ENCODE assay signal across 10 cellular contexts in the genomic region with DNA sequence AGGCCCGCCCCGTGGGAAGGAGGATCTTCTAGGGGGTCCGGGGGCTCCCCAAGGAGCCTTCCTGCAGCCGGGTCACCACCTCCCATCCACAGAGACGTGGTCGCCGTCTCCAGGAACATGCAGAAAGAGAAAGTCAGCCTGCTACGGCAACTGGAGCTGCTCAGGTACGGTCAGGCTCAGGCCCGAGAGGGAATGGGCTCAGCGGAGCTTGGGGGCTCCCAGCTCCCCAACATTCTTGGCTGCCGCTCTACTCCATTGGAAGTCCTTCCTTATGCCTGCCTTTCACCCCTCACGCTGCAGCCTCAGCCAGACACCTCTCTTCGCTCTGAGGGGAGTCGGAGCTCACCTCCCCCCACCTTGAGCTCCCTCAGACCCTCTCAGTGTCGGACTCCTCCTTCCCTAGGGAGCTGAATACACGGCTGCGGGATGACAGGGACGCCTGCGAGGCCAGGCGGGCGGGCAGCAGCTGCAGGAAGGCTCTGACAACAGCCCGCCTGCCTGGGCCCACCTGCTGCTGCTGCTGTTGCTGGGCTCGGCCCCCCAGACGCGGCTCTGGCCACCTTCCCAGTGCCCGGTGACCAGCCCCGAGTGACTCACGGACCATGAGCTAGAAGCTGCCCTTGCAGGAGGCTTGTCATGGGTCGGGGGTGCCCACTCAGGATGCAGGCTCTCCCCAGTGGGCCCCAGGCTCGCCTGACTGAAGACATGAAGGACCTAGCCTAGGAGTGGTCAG. TPM values are rescaled to one million over a fixed set of nuclear protein-coding genes. Genes with fewer than 3 reads are reported as not detected.
DNase-seq lines count a peak whose midpoint lies in the region; ATAC-seq, FAIRE-seq and TF ChIP-seq lines count a peak whose summit lies in the region.
"Had no signal": no experiment of that assay in that cellular context is flagged by ENCODE, and none has a peak within 500 bp of the region (broad histone marks: within the 10 kb centered on the region; RNA-seq: fewer than 3 reads in every experiment).

No MANE protein-coding gene starts in this region.

- H3K27ac ChIP-seq in A549 (peak overlapping the region; percentile 98 to 100), keratinocyte (ENCODE audit: control insufficient read depth, insufficient read depth, low read length) (no peak overlapping the region)

- H2AFZ ChIP-seq in keratinocyte (ENCODE audit: control insufficient read depth, low read length), result no peak overlapping the region

- no peak for TF ChIP-seq CTCF in A549 (IDR thresholded peaks at IDR 0.05)
- no peak for TF ChIP-seq CTCF in keratinocyte (optimal IDR thresholded peaks at IDR 0.05 in 1 of 3, IDR thresholded peaks at IDR 0.05 in 1 of 3, conservative IDR thresholded peaks at IDR 0.05 in 1 of 3; ENCODE audit: extremely low read depth in 1 of 3, insufficient read depth in 2 of 3, low read length in 3 of 3)
- TF ChIP-seq CTCF in GM10266 (IDR thresholded peaks at IDR 0.05; ENCODE audit: control insufficient read depth, insufficient read depth, low read depth, missing control alignments), result no peak

- H3K27ac Mint-ChIP-seq in T-cell, result peak overlapping the region in 1 of 2 donors; percentile 31

- no peak for TF ChIP-seq RAD21 in A549 (conservative IDR thresholded peaks at IDR 0.05 in 1 of 2, IDR thresholded peaks at IDR 0.05 in 1 of 2)

- POLR2A ChIA-PET in A549 (lab: Yijun Ruan, JAX) (interaction anchor here (4.7 to 5.1 kb wide), 2 partner anchors 12 kb away, joined by 47 to 52 read pairs; partner anchors contain the start of genes PNPLA2, POLR2L and TSPAN4), T-cell (lab: Charles Lee) (interaction anchor here in 1 of 2 donors (0.5 kb wide), 1 partner anchor 143 kb away, joined by 4 read pairs; no protein-coding TSS in a partner anchor)

- no peak for TF ChIP-seq EP300 in A549 (IDR thresholded peaks at IDR 0.05)

- peaks cover 25% of the 10 kb centered on the region for H3K79me2 ChIP-seq in keratinocyte (ENCODE audit: control insufficient read depth, insufficient read depth, low read length)

- peak overlapping the region; percentile 25 to 78 (median 55) for H3K4me3 Mint-ChIP-seq in T-cell

- H3K36me3 Mint-ChIP-seq in T-cell, result no peaks in the 10 kb centered on the region

- ATAC-seq in A549, result no peak
- ATAC-seq in T-cell (replicated peaks in 1 of 4), result no peak
- no peak for ATAC-seq in GM21737 (IDR thresholded peaks at IDR 0.05; ENCODE audit: unreplicated experiment)
- ATAC-seq: esophagus mucosa, pancreas had no signal

- 69% methylated on average over 17 of the region's 31 CpGs for whole genome bisulfite sequencing in A549 (ENCODE audit: missing lambda C conversion rate)

- CTCF ChIA-PET in A549 (lab: Yijun Ruan, JAX), result interaction anchor here (1.0 to 1.4 kb wide), 3 partner anchors 8 to 14 kb away, joined by 3 to 4 read pairs (median 4); partner anchors contain the start of gene PNPLA2
- CTCF ChIA-PET in T-cell (lab: Charles Lee), result no interaction called here

- no peaks in the 10 kb centered on the region for H3K9me3 Mint-ChIP-seq in T-cell

- no peak for TF ChIP-seq POLR2A in A549 (IDR thresholded peaks at IDR 0.05; ENCODE audit: low read length)

- H3K4me3 ChIP-seq in A549 (peak overlapping the region; percentile 86), keratinocyte (ENCODE audit: control insufficient read depth in 2 of 3, extremely low read depth in 1 of 3, insufficient read depth in 2 of 3, low read depth in 1 of 3, low read length in 3 of 3) (no peak overlapping the region)

- no peaks in the 10 kb centered on the region for H3K9me1 ChIP-seq in keratinocyte (ENCODE audit: control insufficient read depth, extremely low read depth, insufficient read depth, low read length)

- no peaks in the 10 kb centered on the region for H3K9me3 ChIP-seq in A549
- no peaks in the 10 kb centered on the region for H3K9me3 ChIP-seq in keratinocyte (ENCODE audit: control insufficient read depth, low read depth, low read length)
- H3K9me3 ChIP-seq: pancreas had no signal

- peak overlapping the region; percentile 88 for H3K4me2 ChIP-seq in A549
- H3K4me2 ChIP-seq in keratinocyte (ENCODE audit: control insufficient read depth, extremely low read depth, insufficient read depth, low read depth, low read length), result peak overlapping the region; percentile 76

- H3K4me1 ChIP-seq in A549 (peaks cover 53% of the 10 kb centered on the region), keratinocyte (ENCODE audit: control insufficient read depth, extremely low read depth, insufficient read depth, low read length) (peaks cover 47% of the 10 kb centered on the region)

- FAIRE-seq in A549 (lab: Jason Lieb, UNC), result no peak
- FAIRE-seq in keratinocyte (lab: Jason Lieb, UNC), result no peak
- FAIRE-seq: pancreas had no signal

- DNase-seq in A549 (ENCODE audit: low read depth in 1 of 2, low spot score in 1 of 2), result no peak
- DNase-seq in DMS53 treated with DMSO at 0.1 percent for 48 hours (lab: John Stamatoyannopoulos, UW; ENCODE audit: unreplicated experiment), result peak; percentile 33
- DNase-seq in T-cell, result no peak
- no peak for DNase-seq in keratinocyte (ENCODE audit: low read depth, low spot score)
- no peak for DNase-seq in stimulated activated CD4-positive, alpha-beta T cell treated with anti-CD3 and anti-CD28 coated beads, Interleukin-1b, Interleukin-23, amount 100 ng/mL, for 48 hours
- DNase-seq in H4 (ENCODE audit: low spot score), result no peak
- no peak for DNase-seq in GM10266 (ENCODE audit: extremely low spot score)

- peaks cover 23 to 50% (median 34%) of the 10 kb centered on the region in 3 donors for H3K4me1 Mint-ChIP-seq in T-cell

- H3K27me3 ChIP-seq in keratinocyte (ENCODE audit: control insufficient read depth, extremely low read depth, insufficient read depth, low read length), result peaks cover 48% of the 10 kb centered on the region
- H3K27me3 ChIP-seq: pancreas had no signal

- no peak overlapping the region for H3K9ac ChIP-seq in keratinocyte (ENCODE audit: control insufficient read depth, extremely low read depth, insufficient read depth, low read length)

- dilution Hi-C loops in keratinocyte (cut with MboI; ENCODE audit: extremely low pct_ligation_motif_present, low sequenced_read_pairs), result no loop called here

- H3K27me3 Mint-ChIP-seq in T-cell, result peaks cover 9 to 37% of the 10 kb centered on the region in 2 donors

- peaks cover 2% of the 10 kb centered on the region for H4K20me1 ChIP-seq in keratinocyte (ENCODE audit: control insufficient read depth, extremely low read depth, insufficient read depth, low read length)

- H3K36me3 ChIP-seq in keratinocyte (ENCODE audit: control insufficient read depth in 2 of 2, extremely low read depth in 1 of 2, insufficient read depth in 2 of 2, low read length in 2 of 2), result peaks cover 0 to 2% of the 10 kb centered on the region in 2 experiments

RNA-seq across cellular contexts. Expression of gene CD151, which starts 1.5 kb away (rescaled TPM):
- polyA plus RNA-seq in A549 (2011; rRNA removed) (409 and 523 TPM in 2 replicates), A549 (2017; fragmentation: RNase III; extraction: RNeasy Plus Mini Kit Qiagen cat#74134 plus additional on column Dnase treatment) (649 to 701 TPM (median 695 TPM) in 3 replicates), keratinocyte (434 to 997 TPM (median 500 TPM) in 3 replicates)
- 964 and 1,353 TPM in 2 replicates for polyA plus RNA-seq in A549 (2012; cell fraction: cytosol; rRNA removed)
- polyA plus RNA-seq in A549 (2012; cell fraction: nucleus; rRNA removed), result 1,564 and 2,065 TPM in 2 replicates
- 530 and 576 TPM in 2 replicates for polyA minus RNA-seq in A549 (2011; rRNA and poly(A)+ RNA removed)
- total RNA-seq in T-cell, result 10 to 100 TPM; 14.9 to 28.2 (median 25.6) TPM
- 184 TPM for polyA plus RNA-seq in keratinocyte (2011; ENCODE audit: low read depth)
- 356 and 591 TPM in 2 replicates for polyA plus RNA-seq in keratinocyte (2011; cell fraction: cytosol; rRNA removed)
- 672 and 821 TPM in 2 replicates for polyA plus RNA-seq in keratinocyte (2011; cell fraction: nucleus; rRNA removed)
- 312 and 611 TPM in 2 replicates for polyA plus RNA-seq in keratinocyte (2012; ENCODE audit: low replicate concordance)
- 548 to 874 TPM (median 870 TPM) in 3 replicates for polyA minus RNA-seq in keratinocyte
- 641 TPM for polyA minus RNA-seq in keratinocyte (2011; cell fraction: cytosol; rRNA and poly(A)+ RNA removed)
- polyA minus RNA-seq in keratinocyte (2011; cell fraction: nucleus; rRNA and poly(A)+ RNA removed), result 486 and 491 TPM in 2 replicates
- total RNA-seq in H4 (2014; rRNA removed; shearing (Covaris generic)), result 825 and 1,008 TPM in 2 replicates

RNA-seq across cellular contexts. Expression of gene CRACR2B, which starts 3.6 kb away (rescaled TPM):
- polyA plus RNA-seq in A549 (2011; rRNA removed), result 1.2 and 1.8 TPM in 2 replicates
- polyA plus RNA-seq in A549 (2012; cell fraction: cytosol; rRNA removed), result 2.9 and 3.3 TPM in 2 replicates
- polyA plus RNA-seq in A549 (2012; cell fraction: nucleus; rRNA removed), result 8.2 and 9.3 TPM in 2 replicates
- 3.0 to 3.3 TPM (median 3.1 TPM) in 3 replicates for polyA plus RNA-seq in A549 (2017; fragmentation: RNase III; extraction: RNeasy Plus Mini Kit Qiagen cat#74134 plus additional on column Dnase treatment)
- polyA minus RNA-seq in A549 (2011; rRNA and poly(A)+ RNA removed), result 0.70 and 1.2 TPM in 2 replicates
- 1 to 10 TPM; 1.4 to 2.9 (median 1.5) TPM for total RNA-seq in T-cell
- polyA plus RNA-seq in keratinocyte, result 0.17 to 1.1 TPM (median 0.34 TPM) in 3 replicates
- polyA plus RNA-seq in keratinocyte (2011; ENCODE audit: low read depth), result 0.15 TPM
- polyA plus RNA-seq in keratinocyte (2011; cell fraction: cytosol; rRNA removed), result 0.22 and 0.62 TPM in 2 replicates
- 0.47 and 0.84 TPM in 2 replicates for polyA plus RNA-seq in keratinocyte (2011; cell fraction: nucleus; rRNA removed)
- polyA plus RNA-seq in keratinocyte (2012; ENCODE audit: low replicate concordance), result 0.31 and 0.87 TPM in 2 replicates
- 0.20 TPM in 1 of 3 replicates, not detected in the others for polyA minus RNA-seq in keratinocyte
- polyA minus RNA-seq in keratinocyte (2011; cell fraction: cytosol; rRNA and poly(A)+ RNA removed), result 3.1 TPM
- polyA minus RNA-seq in keratinocyte (2011; cell fraction: nucleus; rRNA and poly(A)+ RNA removed), result not detected in 2 replicates
- not detected in 2 replicates for total RNA-seq in H4 (2014; rRNA removed; shearing (Covaris generic))

RNA-seq across cellular contexts. Expression of gene POLR2L, which starts 11.0 kb away (rescaled TPM):
- polyA plus RNA-seq in A549 (2011; rRNA removed) (140 and 197 TPM in 2 replicates), A549 (2017; fragmentation: RNase III; extraction: RNeasy Plus Mini Kit Qiagen cat#74134 plus additional on column Dnase treatment) (773 to 868 TPM (median 807 TPM) in 3 replicates), keratinocyte (145 to 308 TPM (median 245 TPM) in 3 replicates)
- polyA plus RNA-seq in A549 (2012; cell fraction: cytosol; rRNA removed), result 1,407 and 1,430 TPM in 2 replicates
- polyA plus RNA-seq in A549 (2012; cell fraction: nucleus; rRNA removed), result 294 and 364 TPM in 2 replicates
- 73.3 and 88.5 TPM in 2 replicates for polyA minus RNA-seq in A549 (2011; rRNA and poly(A)+ RNA removed)
- 10 to 100 TPM; 34.2 to 73.9 (median 68.7) TPM for total RNA-seq in T-cell
- polyA plus RNA-seq in keratinocyte (2011; ENCODE audit: low read depth), result 53.9 TPM
- polyA plus RNA-seq in keratinocyte (2011; cell fraction: cytosol; rRNA removed), result 254 and 686 TPM in 2 replicates
- polyA plus RNA-seq in keratinocyte (2011; cell fraction: nucleus; rRNA removed), result 57.9 and 117 TPM in 2 replicates
- polyA plus RNA-seq in keratinocyte (2012; ENCODE audit: low replicate concordance), result 439 and 595 TPM in 2 replicates
- 169 to 422 TPM (median 281 TPM) in 3 replicates for polyA minus RNA-seq in keratinocyte
- polyA minus RNA-seq in keratinocyte (2011; cell fraction: cytosol; rRNA and poly(A)+ RNA removed), result 635 TPM
- polyA minus RNA-seq in keratinocyte (2011; cell fraction: nucleus; rRNA and poly(A)+ RNA removed), result 83.4 and 100 TPM in 2 replicates
- 199 and 210 TPM in 2 replicates for total RNA-seq in H4 (2014; rRNA removed; shearing (Covaris generic))

RNA-seq across cellular contexts. Expression of gene TSPAN4, which starts 11.4 kb away (rescaled TPM):
- 83.5 and 87.8 TPM in 2 replicates for polyA plus RNA-seq in A549 (2011; rRNA removed)
- 286 and 346 TPM in 2 replicates for polyA plus RNA-seq in A549 (2012; cell fraction: cytosol; rRNA removed)
- polyA plus RNA-seq in A549 (2012; cell fraction: nucleus; rRNA removed), result 714 and 975 TPM in 2 replicates
- 145 to 150 TPM (median 146 TPM) in 3 replicates for polyA plus RNA-seq in A549 (2017; fragmentation: RNase III; extraction: RNeasy Plus Mini Kit Qiagen cat#74134 plus additional on column Dnase treatment)
- polyA minus RNA-seq in A549 (2011; rRNA and poly(A)+ RNA removed), result 46.9 and 63.5 TPM in 2 replicates
- 1 to 10 TPM; 3.1 to 5.8 (median 4.4) TPM for total RNA-seq in T-cell
- polyA plus RNA-seq in keratinocyte, result 42.1 to 73.0 TPM (median 70.8 TPM) in 3 replicates
- 14.6 TPM for polyA plus RNA-seq in keratinocyte (2011; ENCODE audit: low read depth)
- 25.9 and 74.4 TPM in 2 replicates for polyA plus RNA-seq in keratinocyte (2011; cell fraction: cytosol; rRNA removed)
- 97.5 and 133 TPM in 2 replicates for polyA plus RNA-seq in keratinocyte (2011; cell fraction: nucleus; rRNA removed)
- polyA plus RNA-seq in keratinocyte (2012; ENCODE audit: low replicate concordance), result 53.2 and 84.1 TPM in 2 replicates
- 45.2 to 67.9 TPM (median 59.9 TPM) in 3 replicates for polyA minus RNA-seq in keratinocyte
- 67.5 TPM for polyA minus RNA-seq in keratinocyte (2011; cell fraction: cytosol; rRNA and poly(A)+ RNA removed)
- 28.2 and 31.7 TPM in 2 replicates for polyA minus RNA-seq in keratinocyte (2011; cell fraction: nucleus; rRNA and poly(A)+ RNA removed)
- total RNA-seq in H4 (2014; rRNA removed; shearing (Covaris generic)), result 117 and 131 TPM in 2 replicates

RNA-seq across cellular contexts. Expression of gene PNPLA2, which starts 12.6 kb away (rescaled TPM):
- polyA plus RNA-seq in A549 (2011; rRNA removed) (13.2 and 16.1 TPM in 2 replicates), A549 (2017; fragmentation: RNase III; extraction: RNeasy Plus Mini Kit Qiagen cat#74134 plus additional on column Dnase treatment) (25.1 to 29.2 TPM (median 25.4 TPM) in 3 replicates), keratinocyte (5.3 to 14.3 TPM (median 10.2 TPM) in 3 replicates)
- polyA plus RNA-seq in A549 (2012; cell fraction: cytosol; rRNA removed), result 45.8 and 63.3 TPM in 2 replicates
- 114 and 198 TPM in 2 replicates for polyA plus RNA-seq in A549 (2012; cell fraction: nucleus; rRNA removed)
- 33.9 and 38.8 TPM in 2 replicates for polyA minus RNA-seq in A549 (2011; rRNA and poly(A)+ RNA removed)
- 100 to 1,000 TPM; 172 to 212 (median 206) TPM for total RNA-seq in T-cell
- polyA plus RNA-seq in keratinocyte (2011; ENCODE audit: low read depth), result 7.8 TPM
- polyA plus RNA-seq in keratinocyte (2011; cell fraction: cytosol; rRNA removed), result 7.5 and 14.2 TPM in 2 replicates
- polyA plus RNA-seq in keratinocyte (2011; cell fraction: nucleus; rRNA removed), result 62.4 and 82.8 TPM in 2 replicates
- 23.7 and 65.0 TPM in 2 replicates for polyA plus RNA-seq in keratinocyte (2012; ENCODE audit: low replicate concordance)
- 14.7 to 28.3 TPM (median 22.9 TPM) in 3 replicates for polyA minus RNA-seq in keratinocyte
- polyA minus RNA-seq in keratinocyte (2011; cell fraction: cytosol; rRNA and poly(A)+ RNA removed), result 16.7 TPM
- polyA minus RNA-seq in keratinocyte (2011; cell fraction: nucleus; rRNA and poly(A)+ RNA removed), result 29.9 and 33.8 TPM in 2 replicates
- total RNA-seq in H4 (2014; rRNA removed; shearing (Covaris generic)), result 13.4 and 22.8 TPM in 2 replicates

Comparison
In these comparisons a context has a peak if more than half of its experiments do, and no peak if none do; other contexts are left out.
1. RNA of gene CD151, which starts 1.5 kb away (total RNA-seq): 825 to 1,008 TPM in H4; 14.9 to 28.2 TPM in T-cell; every median in the first group is over 10 times any median in the second.